Comparison of ENCODE assay signal across 7 cellular contexts in the genomic region with DNA sequence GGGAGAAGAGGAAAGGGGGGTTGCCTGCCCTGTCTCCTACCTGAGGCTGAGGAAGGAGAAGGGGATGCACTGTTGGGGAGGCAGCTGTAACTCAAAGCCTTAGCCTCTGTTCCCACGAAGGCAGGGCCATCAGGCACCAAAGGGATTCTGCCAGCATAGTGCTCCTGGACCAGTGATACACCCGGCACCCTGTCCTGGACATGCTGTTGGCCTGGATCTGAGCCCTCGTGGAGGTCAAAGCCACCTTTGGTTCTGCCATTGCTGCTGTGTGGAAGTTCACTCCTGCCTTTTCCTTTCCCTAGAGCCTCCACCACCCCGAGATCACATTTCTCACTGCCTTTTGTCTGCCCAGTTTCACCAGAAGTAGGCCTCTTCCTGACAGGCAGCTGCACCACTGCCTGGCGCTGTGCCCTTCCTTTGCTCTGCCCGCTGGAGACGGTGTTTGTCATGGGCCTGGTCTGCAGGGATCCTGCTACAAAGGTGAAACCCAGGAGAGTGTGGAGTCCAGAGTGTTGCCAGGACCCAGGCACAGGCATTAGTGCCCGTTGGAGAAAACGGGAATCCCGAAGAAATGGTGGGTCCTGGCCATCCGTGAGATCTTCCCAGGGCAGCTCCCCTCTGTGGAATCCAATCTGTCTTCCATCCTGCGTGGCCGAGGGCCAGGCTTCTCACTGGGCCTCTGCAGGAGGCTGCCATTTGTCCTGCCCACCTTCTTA.
A peak's percentile ranks its signal among the peaks of the same experiment; 100 is the strongest.
DNase-seq lines count a peak whose midpoint lies in the region; ATAC-seq, FAIRE-seq and TF ChIP-seq lines count a peak whose summit lies in the region.
"Not testable (repeated sequence)": the region's sequence is repeated elsewhere in the genome, so short reads cannot be mapped to it uniquely, and the experiment has no call there.

No MANE protein-coding gene starts in this region.

- CTCF ChIA-PET in activated CD8-positive, alpha-beta T cell treated with anti-CD3 and anti-CD28 coated beads, Interleukin-2, amount 10 ng/mL, durations not matched to agents 7 days and 5 days (lab: Charles Lee); activated naive CD4-positive, alpha-beta T cell treated with anti-CD3 and anti-CD28 coated beads, Interleukin-2, amount 10 ng/mL, durations not matched to agents 7 days and 5 days (lab: Charles Lee): not testable (repeated sequence)

- ATAC-seq in activated CD8-positive, alpha-beta T cell treated with anti-CD3 and anti-CD28 coated beads, Interleukin-2, amount 10 ng/mL, durations not matched to agents 7 days and 5 days; natural killer cell treated with Interleukin-12 subunit alpha and Interleukin-12 subunit beta and Interleukin-15 and Interleukin-18, amount 100 ng/mL, for 72 hours: not testable (repeated sequence)

- H3K9ac ChIP-seq in kidney (ENCODE audit: low read length in 2 of 2): not testable (repeated sequence)

- H3K36me3 ChIP-seq in kidney (ENCODE audit: control insufficient read depth in 1 of 2, insufficient read depth in 2 of 2, low read length in 2 of 2): not testable (repeated sequence)
- H3K36me3 ChIP-seq in sigmoid colon: peaks cover 4 to 10% (median 8%) of the 10 kb centered on the region in 4 donors
- peaks cover 5 to 11% (median 10%) of the 10 kb centered on the region in 3 donors for H3K36me3 ChIP-seq in tibial artery

- FAIRE-seq in kidney (lab: Jason Lieb, UNC): not testable (repeated sequence)

- WGBS in sigmoid colon, 2 donors: 66 to 89% methylated on average over 8 of the region's 13 CpGs

- not testable (repeated sequence) for H3K9me3 Mint-ChIP-seq in activated CD8-positive, alpha-beta T cell treated with anti-CD3 and anti-CD28 coated beads, Interleukin-2, amount 10 ng/mL, durations not matched to agents 7 days and 5 days (ENCODE audit: insufficient read depth); activated naive CD4-positive, alpha-beta T cell treated with anti-CD3 and anti-CD28 coated beads, Interleukin-2, amount 10 ng/mL, durations not matched to agents 7 days and 5 days; natural killer cell treated with Interleukin-12 subunit alpha and Interleukin-12 subunit beta and Interleukin-15 and Interleukin-18, amount 100 ng/mL, for 72 hours

- TF ChIP-seq EP300 in sigmoid colon (IDR thresholded peaks at IDR 0.05): not testable (repeated sequence)

- H3K4me3 ChIP-seq in dorsolateral prefrontal cortex; kidney (ENCODE audit: low read length in 2 of 2); sigmoid colon; tibial artery: not testable (repeated sequence)

- not testable (repeated sequence) for TF ChIP-seq POLR2A in sigmoid colon (IDR thresholded peaks at IDR 0.05)

- H3K4me1 Mint-ChIP-seq in activated CD8-positive, alpha-beta T cell treated with anti-CD3 and anti-CD28 coated beads, Interleukin-2, amount 10 ng/mL, durations not matched to agents 7 days and 5 days (ENCODE audit: low read depth); activated naive CD4-positive, alpha-beta T cell treated with anti-CD3 and anti-CD28 coated beads, Interleukin-2, amount 10 ng/mL, durations not matched to agents 7 days and 5 days; natural killer cell treated with Interleukin-12 subunit alpha and Interleukin-12 subunit beta and Interleukin-15 and Interleukin-18, amount 100 ng/mL, for 72 hours (ENCODE audit: low read depth in 2 of 2): not testable (repeated sequence)

- H3K9me3 ChIP-seq in kidney (ENCODE audit: control insufficient read depth in 1 of 2, low read length in 2 of 2); sigmoid colon; tibial artery: not testable (repeated sequence)

- H3K27me3 Mint-ChIP-seq in activated CD8-positive, alpha-beta T cell treated with anti-CD3 and anti-CD28 coated beads, Interleukin-2, amount 10 ng/mL, durations not matched to agents 7 days and 5 days (ENCODE audit: low read depth); activated naive CD4-positive, alpha-beta T cell treated with anti-CD3 and anti-CD28 coated beads, Interleukin-2, amount 10 ng/mL, durations not matched to agents 7 days and 5 days; natural killer cell treated with Interleukin-12 subunit alpha and Interleukin-12 subunit beta and Interleukin-15 and Interleukin-18, amount 100 ng/mL, for 72 hours: not testable (repeated sequence)

- not testable (repeated sequence) for H3K27ac ChIP-seq in dorsolateral prefrontal cortex; kidney (ENCODE audit: low read depth in 2 of 2, low read length in 2 of 2); sigmoid colon; tibial artery

- peak; percentile 23 for DNase-seq in activated CD8-positive, alpha-beta T cell treated with anti-CD3 and anti-CD28 coated beads, Interleukin-2, amount 10 ng/mL, durations not matched to agents 7 days and 5 days
- DNase-seq in activated naive CD4-positive, alpha-beta T cell treated with anti-CD3 and anti-CD28 coated beads, Interleukin-2, amount 10 ng/mL, durations not matched to agents 7 days and 5 days: peak; percentile 20
- DNase-seq in dorsolateral prefrontal cortex (peak in 8 of 10 donors; percentile 1 to 47 (median 30)), kidney (peak; percentile 35), sigmoid colon (peak; percentile 67), tibial artery (peak; percentile 23 to 65)
- peak; percentile 38 for DNase-seq in natural killer cell treated with Interleukin-12 subunit alpha and Interleukin-12 subunit beta and Interleukin-15 and Interleukin-18, amount 100 ng/mL, for 72 hours (ENCODE audit: low spot score)

- intact Hi-C loops in dorsolateral prefrontal cortex (cut with DNase I); kidney (cut with DNase I); sigmoid colon (cut with DNase I); tibial artery (cut with DNase I; ENCODE audit: low total_unique reads): not testable (repeated sequence)

- H3K4me3 Mint-ChIP-seq in activated CD8-positive, alpha-beta T cell treated with anti-CD3 and anti-CD28 coated beads, Interleukin-2, amount 10 ng/mL, durations not matched to agents 7 days and 5 days; activated naive CD4-positive, alpha-beta T cell treated with anti-CD3 and anti-CD28 coated beads, Interleukin-2, amount 10 ng/mL, durations not matched to agents 7 days and 5 days; natural killer cell treated with Interleukin-12 subunit alpha and Interleukin-12 subunit beta and Interleukin-15 and Interleukin-18, amount 100 ng/mL, for 72 hours: not testable (repeated sequence)

- not testable (repeated sequence) for H3K4me1 ChIP-seq in kidney (ENCODE audit: control insufficient read depth in 1 of 2, insufficient read depth in 1 of 2, low read depth in 1 of 2, low read length in 2 of 2); sigmoid colon; tibial artery

- not testable (repeated sequence) for H3K27ac Mint-ChIP-seq in activated CD8-positive, alpha-beta T cell treated with anti-CD3 and anti-CD28 coated beads, Interleukin-2, amount 10 ng/mL, durations not matched to agents 7 days and 5 days; activated naive CD4-positive, alpha-beta T cell treated with anti-CD3 and anti-CD28 coated beads, Interleukin-2, amount 10 ng/mL, durations not matched to agents 7 days and 5 days; natural killer cell treated with Interleukin-12 subunit alpha and Interleukin-12 subunit beta and Interleukin-15 and Interleukin-18, amount 100 ng/mL, for 72 hours

- not testable (repeated sequence) for H3K36me3 Mint-ChIP-seq in activated CD8-positive, alpha-beta T cell treated with anti-CD3 and anti-CD28 coated beads, Interleukin-2, amount 10 ng/mL, durations not matched to agents 7 days and 5 days (ENCODE audit: low read depth); activated naive CD4-positive, alpha-beta T cell treated with anti-CD3 and anti-CD28 coated beads, Interleukin-2, amount 10 ng/mL, durations not matched to agents 7 days and 5 days; natural killer cell treated with Interleukin-12 subunit alpha and Interleukin-12 subunit beta and Interleukin-15 and Interleukin-18, amount 100 ng/mL, for 72 hours

- not testable (repeated sequence) for H3K27me3 ChIP-seq in dorsolateral prefrontal cortex, sigmoid colon, tibial artery

- POLR2A ChIA-PET in activated CD8-positive, alpha-beta T cell treated with anti-CD3 and anti-CD28 coated beads, Interleukin-2, amount 10 ng/mL, durations not matched to agents 7 days and 5 days (lab: Charles Lee): not testable (repeated sequence)

- not testable (repeated sequence) for TF ChIP-seq CTCF in dorsolateral prefrontal cortex (IDR thresholded peaks at IDR 0.05 in 54 of 56, conservative IDR thresholded peaks at IDR 0.05 in 2 of 56; ENCODE audit: low read depth in 1 of 56, partially characterized antibody in 56 of 56); kidney (IDR thresholded peaks at IDR 0.05; ENCODE audit: borderline replicate concordance, extremely low read depth, insufficient read depth); sigmoid colon (IDR thresholded peaks at IDR 0.05); tibial artery (IDR thresholded peaks at IDR 0.05)
